Comparison of ENCODE assay signal across 17 cellular contexts in the genomic region with DNA sequence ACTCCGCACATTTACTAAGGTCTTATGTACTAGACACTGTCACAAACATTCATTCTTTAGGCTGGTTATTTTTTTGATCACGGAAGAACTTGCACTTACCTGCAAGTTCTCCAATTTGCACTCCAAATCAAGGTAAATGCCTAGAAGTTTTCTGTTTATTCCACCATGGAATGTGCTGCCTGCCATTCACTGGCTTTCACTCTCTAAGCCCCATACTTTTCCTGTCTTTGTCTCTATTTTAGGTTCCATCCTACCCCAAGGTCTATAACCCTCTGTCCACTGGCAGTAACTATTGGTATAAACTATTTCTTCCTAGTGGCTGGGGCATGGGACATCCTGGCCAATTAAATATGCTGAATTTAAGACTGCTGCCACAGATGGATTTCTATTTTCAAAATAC. TPM values are rescaled to one million over a fixed set of nuclear protein-coding genes. Genes with fewer than 3 reads are reported as not detected.
DNase-seq lines count a peak whose midpoint lies in the region; ATAC-seq and TF ChIP-seq lines count a peak whose summit lies in the region.
"Had no signal": no experiment of that assay in that cellular context is flagged by ENCODE, and none has a peak within 500 bp of the region (broad histone marks: within the 10 kb centered on the region; RNA-seq: fewer than 3 reads in every experiment).

No MANE protein-coding gene starts in this region.

- H3K27me3 ChIP-seq in SJSA1 (replicated peaks), result no peaks in the 10 kb centered on the region
- H3K27me3 ChIP-seq: heart right ventricle, neural progenitor cell had no signal

- peaks cover 59% of the 10 kb centered on the region for H3K36me3 ChIP-seq in SJSA1
- H3K36me3 ChIP-seq: neural progenitor cell had no signal

- peaks cover 77% of the 10 kb centered on the region for H3K4me1 Mint-ChIP-seq in activated T-cell treated with anti-CD3 and anti-CD28 coated beads, Interleukin-2, amount 50 U/mL, for 72 hours (ENCODE audit: low read depth)
- peaks cover 61% of the 10 kb centered on the region for H3K4me1 Mint-ChIP-seq in dendritic cell treated with granulocyte-macrophage colony-stimulating factor and Interleukin-4, amounts not matched to agents 40 ng/mL and 50 ng/mL, for 4 days (ENCODE audit: low read depth)
- H3K4me1 Mint-ChIP-seq in stimulated activated effector memory CD8-positive, alpha-beta T cell treated with anti-CD3 and anti-CD28 coated beads, Interleukin-12 subunit alpha, Interleukin-12 subunit beta, amount 100 ng/mL, for 72 hours, result peaks cover 61% of the 10 kb centered on the region
- H3K4me1 Mint-ChIP-seq in endothelial cell (ENCODE audit: unreplicated experiment), result peaks cover 24% of the 10 kb centered on the region
- H3K4me1 Mint-ChIP-seq: neural progenitor cell had no signal

- no peaks in the 10 kb centered on the region for H3K9me3 Mint-ChIP-seq in activated T-cell treated with anti-CD3 and anti-CD28 coated beads, Interleukin-2, amount 50 U/mL, for 72 hours
- no peaks in the 10 kb centered on the region for H3K9me3 Mint-ChIP-seq in dendritic cell treated with granulocyte-macrophage colony-stimulating factor and Interleukin-4, amounts not matched to agents 40 ng/mL and 50 ng/mL, for 4 days
- H3K9me3 Mint-ChIP-seq in stimulated activated effector memory CD8-positive, alpha-beta T cell treated with anti-CD3 and anti-CD28 coated beads, Interleukin-12 subunit alpha, Interleukin-12 subunit beta, amount 100 ng/mL, for 72 hours, result no peaks in the 10 kb centered on the region
- no peaks in the 10 kb centered on the region for H3K9me3 Mint-ChIP-seq in endothelial cell (ENCODE audit: unreplicated experiment)
- H3K9me3 Mint-ChIP-seq: neural progenitor cell had no signal

- intact Hi-C loops in dendritic cell treated with granulocyte-macrophage colony-stimulating factor and Interleukin-4, amounts not matched to agents 40 ng/mL and 50 ng/mL, for 4 days (cut with micrococcal nuclease), result no loop called here

- TF ChIP-seq CTCF in endothelial cell (IDR thresholded peaks at IDR 0.05; ENCODE audit: unreplicated experiment), result no peak

- peak overlapping the region; percentile 94 for H3K27ac Mint-ChIP-seq in activated T-cell treated with anti-CD3 and anti-CD28 coated beads, Interleukin-2, amount 50 U/mL, for 72 hours
- peak overlapping the region; percentile 73 for H3K27ac Mint-ChIP-seq in dendritic cell treated with granulocyte-macrophage colony-stimulating factor and Interleukin-4, amounts not matched to agents 40 ng/mL and 50 ng/mL, for 4 days
- peak overlapping the region; percentile 88 for H3K27ac Mint-ChIP-seq in stimulated activated effector memory CD8-positive, alpha-beta T cell treated with anti-CD3 and anti-CD28 coated beads, Interleukin-12 subunit alpha, Interleukin-12 subunit beta, amount 100 ng/mL, for 72 hours
- no peak overlapping the region for H3K27ac Mint-ChIP-seq in endothelial cell (ENCODE audit: unreplicated experiment)
- H3K27ac Mint-ChIP-seq: neural progenitor cell had no signal

- ATAC-seq in activated T-cell treated with anti-CD3 and anti-CD28 coated beads, Interleukin-2, amount 50 U/mL, for 72 hours (replicated peaks in 1 of 2), result no peak
- ATAC-seq in stimulated activated effector memory CD8-positive, alpha-beta T cell treated with anti-CD3 and anti-CD28 coated beads, Interleukin-12 subunit alpha, Interleukin-12 subunit beta, amount 100 ng/mL, for 72 hours, result no peak
- ATAC-seq in GM21515 (IDR thresholded peaks at IDR 0.05; ENCODE audit: unreplicated experiment), result no peak
- ATAC-seq in GM21717 (IDR thresholded peaks at IDR 0.05; ENCODE audit: unreplicated experiment), result no peak
- ATAC-seq: HCT116, heart right ventricle had no signal

- no peaks in the 10 kb centered on the region; the same call in 1 of the 2 replicates for H3K9me3 ChIP-seq in SJSA1 (replicated peaks)
- H3K9me3 ChIP-seq: heart right ventricle had no signal

- H3K4me1 ChIP-seq in SJSA1 (replicated peaks), result peaks cover 60% of the 10 kb centered on the region
- H3K4me1 ChIP-seq: neural progenitor cell had no signal

- DNase-seq in activated T-cell treated with anti-CD3 and anti-CD28 coated beads, Interleukin-2, amount 50 U/mL, for 72 hours, result no peak
- DNase-seq in activated T-cell treated with anti-CD3 and anti-CD28 coated beads for 4 hours (no peak), SJSA1 (ENCODE audit: low read depth in 1 of 2, low spot score in 2 of 2) (no peak), endothelial cell (ENCODE audit: low spot score) (no peak)
- DNase-seq in stimulated activated effector memory CD8-positive, alpha-beta T cell treated with anti-CD3 and anti-CD28 coated beads, Interleukin-12 subunit alpha, Interleukin-12 subunit beta, amount 100 ng/mL, for 72 hours (ENCODE audit: low spot score in 2 of 2), result no peak
- DNase-seq: activated CD4-positive, CD25-positive, alpha-beta regulatory T cell; aorta; heart right ventricle; NCI-H1092 treated with DMSO at 0.1 percent for 48 hours; retina; stimulated activated CD4-positive, alpha-beta T cell treated with anti-CD3 and anti-CD28 coated beads, Interleukin-15, amount 100 ng/mL, for 24 hours had no signal

- H3K27me3 Mint-ChIP-seq in activated T-cell treated with anti-CD3 and anti-CD28 coated beads, Interleukin-2, amount 50 U/mL, for 72 hours (ENCODE audit: low read depth), result no peaks in the 10 kb centered on the region
- no peaks in the 10 kb centered on the region for H3K27me3 Mint-ChIP-seq in dendritic cell treated with granulocyte-macrophage colony-stimulating factor and Interleukin-4, amounts not matched to agents 40 ng/mL and 50 ng/mL, for 4 days
- peaks cover 1% of the 10 kb centered on the region for H3K27me3 Mint-ChIP-seq in endothelial cell (ENCODE audit: unreplicated experiment)

- peaks cover 9 to 22% of the 10 kb centered on the region in 2 donors for H3K36me3 Mint-ChIP-seq in activated T-cell treated with anti-CD3 and anti-CD28 coated beads, Interleukin-2, amount 50 U/mL, for 72 hours (ENCODE audit: insufficient read depth in 2 of 2)
- peaks cover 31% of the 10 kb centered on the region for H3K36me3 Mint-ChIP-seq in dendritic cell treated with granulocyte-macrophage colony-stimulating factor and Interleukin-4, amounts not matched to agents 40 ng/mL and 50 ng/mL, for 4 days (ENCODE audit: low read depth)
- H3K36me3 Mint-ChIP-seq in stimulated activated effector memory CD8-positive, alpha-beta T cell treated with anti-CD3 and anti-CD28 coated beads, Interleukin-12 subunit alpha, Interleukin-12 subunit beta, amount 100 ng/mL, for 72 hours, result peaks cover 69% of the 10 kb centered on the region
- peaks cover 18% of the 10 kb centered on the region for H3K36me3 Mint-ChIP-seq in endothelial cell (ENCODE audit: low read depth, unreplicated experiment)

- peak overlapping the region; percentile 94 for H3K27ac ChIP-seq in SJSA1
- H3K27ac ChIP-seq: heart right ventricle, KMS-11, neural progenitor cell had no signal

- no peak overlapping the region for H3K4me3 ChIP-seq in SJSA1
- H3K4me3 ChIP-seq: heart right ventricle, neural progenitor cell had no signal

- H3K4me3 Mint-ChIP-seq in activated T-cell treated with anti-CD3 and anti-CD28 coated beads, Interleukin-2, amount 50 U/mL, for 72 hours, result peak overlapping the region; percentile 23 to 49
- H3K4me3 Mint-ChIP-seq in dendritic cell treated with granulocyte-macrophage colony-stimulating factor and Interleukin-4, amounts not matched to agents 40 ng/mL and 50 ng/mL, for 4 days, result no peak overlapping the region
- no peak overlapping the region for H3K4me3 Mint-ChIP-seq in stimulated activated effector memory CD8-positive, alpha-beta T cell treated with anti-CD3 and anti-CD28 coated beads, Interleukin-12 subunit alpha, Interleukin-12 subunit beta, amount 100 ng/mL, for 72 hours
- no peak overlapping the region for H3K4me3 Mint-ChIP-seq in endothelial cell (ENCODE audit: unreplicated experiment)
- H3K4me3 Mint-ChIP-seq: neural progenitor cell had no signal

RNA-seq across cellular contexts. Expression of a gene that starts 15.9 kb away (rescaled TPM):
- total RNA-seq in activated T-cell treated with anti-CD3 and anti-CD28 coated beads, Interleukin-2, amount 50 U/mL, for 72 hours, result 100 to 1,000 TPM; 276 to 279 TPM
- 164 and 347 TPM in 2 replicates for total RNA-seq in SJSA1 (2014; rRNA removed; shearing (Covaris generic))
- total RNA-seq in endothelial cell (ENCODE audit: unreplicated experiment), result 155 TPM

Comparison
In these comparisons a context has a peak if more than half of its experiments do, and no peak if none do; other contexts are left out.
1. H3K4me3 Mint-ChIP-seq: peak in activated T-cell treated with anti-CD3 and anti-CD28 coated beads, Interleukin-2, amount 50 U/mL, for 72 hours (2 of 2); none in dendritic cell treated with granulocyte-macrophage colony-stimulating factor and Interleukin-4, amounts not matched to agents 40 ng/mL and 50 ng/mL, for 4 days (single experiment), stimulated activated effector memory CD8-positive, alpha-beta T cell treated with anti-CD3 and anti-CD28 coated beads, Interleukin-12 subunit alpha, Interleukin-12 subunit beta, amount 100 ng/mL, for 72 hours (single experiment) and endothelial cell (single experiment).